In the genomic region with DNA sequence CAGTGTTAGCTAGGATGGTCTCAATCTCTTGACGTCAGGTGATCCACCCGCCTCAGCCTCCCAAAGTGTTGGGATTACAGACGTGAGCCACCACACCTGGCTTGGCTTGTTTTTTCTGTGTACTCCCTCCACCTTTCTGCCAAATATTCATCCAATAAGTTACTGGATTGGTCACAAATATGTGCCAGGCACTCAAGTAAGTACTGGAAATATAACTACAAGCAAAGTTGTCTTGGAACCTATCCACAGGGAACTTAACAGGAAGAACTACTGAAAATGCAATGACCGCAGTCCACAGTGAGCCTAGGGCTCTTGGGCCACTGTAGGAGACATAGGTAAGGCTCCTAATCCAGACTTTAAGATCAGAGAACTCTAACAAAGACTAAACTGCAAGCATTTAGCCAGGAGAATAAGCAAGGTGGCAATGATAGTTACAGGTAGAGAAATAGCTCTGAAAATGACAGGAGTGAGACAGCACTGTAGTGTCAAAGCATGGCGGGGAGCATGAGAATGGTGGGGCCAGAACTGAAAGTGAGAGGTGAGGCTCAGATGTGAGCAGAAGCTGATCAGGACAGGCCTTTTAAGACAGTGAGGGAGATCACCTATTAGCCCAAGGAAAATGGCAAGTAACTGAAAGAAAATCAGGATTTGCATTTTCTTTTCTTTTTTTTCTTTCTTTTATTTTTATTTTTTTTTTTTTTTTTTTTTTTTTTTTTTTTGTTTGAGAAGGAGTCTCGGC, we compare ENCODE assay signal across 26 cellular contexts.
"Had no signal": no experiment of that assay in that cellular context is flagged by ENCODE, and none has a peak within 500 bp of the region (broad histone marks: within the 10 kb centered on the region; RNA-seq: fewer than 3 reads in every experiment).

No MANE protein-coding gene starts in this region.

- DNase-seq: activated CD4-positive, alpha-beta memory T cell treated with anti-CD3 and anti-CD28 coated beads, Interleukin-2, amount 10 ng/mL, durations not matched to agents 7 days and 5 days; activated CD4-positive, alpha-beta T cell treated with anti-CD3 and anti-CD28 coated beads for 1 hour; activated CD4-positive, alpha-beta T cell treated with anti-CD3 and anti-CD28 coated beads, Interleukin-2, amount 10 ng/mL, durations not matched to agents 7 days and 5 days; activated CD8-positive, alpha-beta memory T cell treated with anti-CD3 and anti-CD28 coated beads, Interleukin-2, amount 50 U/mL, for 48 hours; activated T-cell treated with anti-CD3 and anti-CD28 coated beads, Interleukin-2, amount 50 U/mL, for 24 hours; anterior cingulate cortex; effector CD8-positive, alpha-beta T cell; erythroblast; gastrocnemius medialis; glutamatergic neuron; islet precursor cell; left ventricle myocardium superior; naive thymus-derived CD4-positive, alpha-beta T cell; right cardiac atrium; stimulated activated CD4-positive, alpha-beta T cell treated with anti-CD3 and anti-CD28 coated beads, Interleukin-15, amount 100 ng/mL, for 24 hours; stimulated activated CD4-positive, alpha-beta T cell treated with anti-CD3 and anti-CD28 coated beads, Interleukin-2, amount 100 ng/mL, for 24 hours; stimulated activated naive B cell treated with anti-CD40 and anti-IgM and Interleukin-4, amounts not matched to agents 10 μg/mL and 1 μg/mL and 100 μg/mL, for 72 hours; stomach; T-helper 17 cell had no signal

- H3K9me3 ChIP-seq: gastrocnemius medialis, stomach, thyroid gland had no signal

- H3K4me3 ChIP-seq: gastrocnemius medialis, stomach, thyroid gland had no signal

- FAIRE-seq: colon, endometrium had no signal

- H3K4me1 ChIP-seq: gastrocnemius medialis, parathyroid adenoma, stomach had no signal

- H3K9ac ChIP-seq: parathyroid adenoma had no signal

- H2AFZ ChIP-seq: parathyroid adenoma had no signal

- H3K79me2 ChIP-seq: parathyroid adenoma had no signal

- ATAC-seq: activated naive CD4-positive, alpha-beta T cell treated with anti-CD3 and anti-CD28 coated beads, Interleukin-2, amount 50 U/mL, for 72 hours; activated T-helper 17 cell treated with anti-CD3 and anti-CD28 coated beads, Interleukin-2, amount 50 U/mL, for 72 hours; gastrocnemius medialis; left ventricle myocardium superior; naive thymus-derived CD4-positive, alpha-beta T cell; right cardiac atrium; stimulated activated naive B cell treated with anti-CD40 and anti-IgM and Interleukin-4, amounts not matched to agents 10 μg/mL and 1 μg/mL and 100 μg/mL, for 72 hours; T-helper 17 cell; WTC11 had no signal

- H3K27me3 ChIP-seq: gastrocnemius medialis, stomach, thyroid gland had no signal

- H3K36me3 ChIP-seq: gastrocnemius medialis, stomach, thyroid gland had no signal

- H3K27ac ChIP-seq: gastrocnemius medialis, parathyroid adenoma, stomach, thyroid gland had no signal
